ENCODE assay signal across 18 cellular contexts in genomic region chr15:62342959-62343358, GRCh38. TPM values are rescaled to one million over a fixed set of nuclear protein-coding genes. Genes with fewer than 3 reads are reported as not detected.
DNase-seq lines count a peak whose midpoint lies in the region; ATAC-seq lines count a peak whose summit lies in the region.
"Had no signal": no experiment of that assay in that cellular context is flagged by ENCODE, and none has a peak within 500 bp of the region (broad histone marks: within the 10 kb centered on the region; RNA-seq: fewer than 3 reads in every experiment).

No MANE protein-coding gene starts in this region.

- H3K4me3 Mint-ChIP-seq in activated naive CD8-positive, alpha-beta T cell treated with anti-CD3 and anti-CD28 coated beads, Interleukin-2, amount 50 U/mL, for 24 hours = no peak overlapping the region
- H3K4me3 Mint-ChIP-seq in activated naive CD8-positive, alpha-beta T cell treated with anti-CD3 and anti-CD28 coated beads for 36 hours = no peak overlapping the region
- H3K4me3 Mint-ChIP-seq in stimulated activated memory B cell treated with anti-CD40 and anti-IgM and Interleukin-4, amounts not matched to agents 10 μg/mL and 1 μg/mL and 100 μg/mL, for 72 hours = no peak overlapping the region
- H3K4me3 Mint-ChIP-seq: B cell; CD4-positive, CD25-positive, alpha-beta regulatory T cell; CD8-positive, alpha-beta T cell had no signal

- peaks cover 2% of the 10 kb centered on the region for H3K27me3 Mint-ChIP-seq in activated naive CD8-positive, alpha-beta T cell treated with anti-CD3 and anti-CD28 coated beads, Interleukin-2, amount 50 U/mL, for 24 hours
- peaks cover 3% of the 10 kb centered on the region for H3K27me3 Mint-ChIP-seq in activated naive CD8-positive, alpha-beta T cell treated with anti-CD3 and anti-CD28 coated beads for 36 hours
- peaks cover 27% of the 10 kb centered on the region for H3K27me3 Mint-ChIP-seq in stimulated activated memory B cell treated with anti-CD40 and anti-IgM and Interleukin-4, amounts not matched to agents 10 μg/mL and 1 μg/mL and 100 μg/mL, for 72 hours
- H3K27me3 Mint-ChIP-seq: B cell had no signal

- H3K27ac ChIP-seq in mucosa of rectum (ENCODE audit: low read depth in 2 of 2, low read length in 2 of 2) = peak overlapping the region; percentile 7 to 16
- H3K27ac ChIP-seq: 22Rv1, BLaER1, C4-2B, GM23248 had no signal

- H3K9me3 ChIP-seq in mucosa of rectum (ENCODE audit: control insufficient read depth in 2 of 2, low read length in 2 of 2) = no peaks in the 10 kb centered on the region
- H3K9me3 ChIP-seq: Caco-2 had no signal

- no peaks in the 10 kb centered on the region for H3K27me3 ChIP-seq in mucosa of rectum (ENCODE audit: control insufficient read depth in 2 of 2, insufficient read depth in 2 of 2, low read length in 2 of 2)
- H3K27me3 ChIP-seq: BLaER1 had no signal

- H3K4me1 ChIP-seq in mucosa of rectum (ENCODE audit: control insufficient read depth in 2 of 2, insufficient read depth in 2 of 2, low read length in 2 of 2) = peaks cover 8 to 13% of the 10 kb centered on the region in 2 donors
- H3K4me1 ChIP-seq: Caco-2 had no signal

- ATAC-seq in activated naive CD8-positive, alpha-beta T cell treated with anti-CD3 and anti-CD28 coated beads, Interleukin-2, amount 50 U/mL, for 24 hours = peak; percentile 35
- ATAC-seq in stimulated activated memory B cell treated with anti-CD40 and anti-IgM and Interleukin-4, amounts not matched to agents 10 μg/mL and 1 μg/mL and 100 μg/mL, for 72 hours = peak; percentile 31
- ATAC-seq: CD8-positive, alpha-beta T cell had no signal

- H3K4me3 ChIP-seq in mucosa of rectum (ENCODE audit: low read length in 2 of 2) = no peak overlapping the region
- H3K4me3 ChIP-seq: BLaER1, GM23248 had no signal

- no peaks in the 10 kb centered on the region for H3K36me3 Mint-ChIP-seq in activated naive CD8-positive, alpha-beta T cell treated with anti-CD3 and anti-CD28 coated beads, Interleukin-2, amount 50 U/mL, for 24 hours (ENCODE audit: low read depth)
- H3K36me3 Mint-ChIP-seq in activated naive CD8-positive, alpha-beta T cell treated with anti-CD3 and anti-CD28 coated beads for 36 hours = no peaks in the 10 kb centered on the region
- no peaks in the 10 kb centered on the region for H3K36me3 Mint-ChIP-seq in stimulated activated memory B cell treated with anti-CD40 and anti-IgM and Interleukin-4, amounts not matched to agents 10 μg/mL and 1 μg/mL and 100 μg/mL, for 72 hours
- H3K36me3 Mint-ChIP-seq: CD4-positive, CD25-positive, alpha-beta regulatory T cell; CD8-positive, alpha-beta T cell had no signal

- peaks cover 5% of the 10 kb centered on the region for H3K9me3 Mint-ChIP-seq in activated naive CD8-positive, alpha-beta T cell treated with anti-CD3 and anti-CD28 coated beads, Interleukin-2, amount 50 U/mL, for 24 hours
- H3K9me3 Mint-ChIP-seq in activated naive CD8-positive, alpha-beta T cell treated with anti-CD3 and anti-CD28 coated beads for 36 hours = peaks cover 2% of the 10 kb centered on the region
- peaks cover 6% of the 10 kb centered on the region for H3K9me3 Mint-ChIP-seq in stimulated activated memory B cell treated with anti-CD40 and anti-IgM and Interleukin-4, amounts not matched to agents 10 μg/mL and 1 μg/mL and 100 μg/mL, for 72 hours
- H3K9me3 Mint-ChIP-seq: CD8-positive, alpha-beta T cell had no signal

- no peak overlapping the region for H3K9ac ChIP-seq in mucosa of rectum (ENCODE audit: low read depth in 1 of 2, low read length in 2 of 2)
- H3K9ac ChIP-seq: BLaER1, GM23248 had no signal

- no peak for DNase-seq in activated naive CD8-positive, alpha-beta T cell treated with anti-CD3 and anti-CD28 coated beads, Interleukin-2, amount 50 U/mL, for 24 hours
- no peak for DNase-seq in activated naive CD8-positive, alpha-beta T cell treated with anti-CD3 and anti-CD28 coated beads for 36 hours
- no peak for DNase-seq in activated CD8-positive, alpha-beta memory T cell treated with anti-CD3 and anti-CD28 coated beads for 24 hours
- DNase-seq in activated CD4-positive, alpha-beta T cell treated with anti-CD3 and anti-CD28 coated beads, Interleukin-2, amount 50 U/mL, for 48 hours = no peak
- DNase-seq: Caco-2; CD4-positive, CD25-positive, alpha-beta regulatory T cell; CD8-positive, alpha-beta T cell; DMS153; DND-41; GM23248; H7; HCEC 1CT had no signal

- no peak overlapping the region for H3K27ac Mint-ChIP-seq in activated naive CD8-positive, alpha-beta T cell treated with anti-CD3 and anti-CD28 coated beads, Interleukin-2, amount 50 U/mL, for 24 hours
- H3K27ac Mint-ChIP-seq in activated naive CD8-positive, alpha-beta T cell treated with anti-CD3 and anti-CD28 coated beads for 36 hours = no peak overlapping the region
- H3K27ac Mint-ChIP-seq in stimulated activated memory B cell treated with anti-CD40 and anti-IgM and Interleukin-4, amounts not matched to agents 10 μg/mL and 1 μg/mL and 100 μg/mL, for 72 hours = no peak overlapping the region
- H3K27ac Mint-ChIP-seq: B cell; CD4-positive, CD25-positive, alpha-beta regulatory T cell; CD8-positive, alpha-beta T cell had no signal

- no peaks in the 10 kb centered on the region for H3K36me3 ChIP-seq in mucosa of rectum (ENCODE audit: control insufficient read depth in 2 of 2, insufficient read depth in 2 of 2, low read length in 2 of 2)
- H3K36me3 ChIP-seq: BLaER1 had no signal

- peaks cover 7% of the 10 kb centered on the region for H3K4me1 Mint-ChIP-seq in activated naive CD8-positive, alpha-beta T cell treated with anti-CD3 and anti-CD28 coated beads, Interleukin-2, amount 50 U/mL, for 24 hours
- H3K4me1 Mint-ChIP-seq in activated naive CD8-positive, alpha-beta T cell treated with anti-CD3 and anti-CD28 coated beads for 36 hours = peaks cover 3% of the 10 kb centered on the region
- H3K4me1 Mint-ChIP-seq in stimulated activated memory B cell treated with anti-CD40 and anti-IgM and Interleukin-4, amounts not matched to agents 10 μg/mL and 1 μg/mL and 100 μg/mL, for 72 hours = peaks cover 6% of the 10 kb centered on the region

RNA-seq across cellular contexts. Expression of gene TLN2, which starts 47.4 kb away (rescaled TPM):
- total RNA-seq in activated naive CD8-positive, alpha-beta T cell treated with anti-CD3 and anti-CD28 coated beads for 36 hours = 1 to 10 TPM; 2.7 to 3.8 TPM
